Comparison of ENCODE assay signal across 13 cellular contexts in the genomic region with DNA sequence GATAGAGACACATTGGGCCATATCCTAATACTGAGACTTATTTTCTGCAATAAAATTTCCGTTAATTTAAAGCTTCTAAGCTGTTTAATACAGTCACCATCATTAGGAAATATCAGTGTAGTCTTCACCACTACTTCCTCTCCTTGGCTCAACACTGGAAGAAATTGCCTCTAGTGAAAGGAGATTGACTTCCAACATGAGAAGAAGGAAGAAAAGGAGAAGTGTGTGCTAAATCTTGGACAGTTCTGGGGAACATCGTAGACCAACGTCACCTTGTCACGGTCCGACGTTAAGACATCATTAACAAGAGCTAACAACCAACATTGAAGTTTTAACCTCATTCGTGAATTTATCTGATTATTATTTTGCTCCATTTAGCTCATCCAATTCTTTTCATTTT.
"Had no signal": no experiment of that assay in that cellular context is flagged by ENCODE, and none has a peak within 500 bp of the region (broad histone marks: within the 10 kb centered on the region; RNA-seq: fewer than 3 reads in every experiment).

No MANE protein-coding gene starts in this region.

- ATAC-seq: gastroesophageal sphincter, left lobe of liver, mucosa of descending colon, natural killer cell had no signal

- DNase-seq: effector memory CD4-positive, alpha-beta T cell; glutamatergic neuron; islet precursor cell; mammary epithelial cell; mucosa of descending colon; natural killer cell; ovary; small intestine; stimulated activated CD4-positive, alpha-beta T cell treated with anti-CD3 and anti-CD28 coated beads, Interleukin-12 subunit alpha, Interleukin-12 subunit beta, amount 100 ng/mL, for 4 hours; stimulated activated naive CD4-positive, alpha-beta T cell treated with Interleukin-2 at 50 U/mL for 16 hours; trophoblast cell had no signal
